Comparison of ENCODE assay signal across 13 cellular contexts in genomic region chr3:43246956-43247355, GRCh38. TPM values are rescaled to one million over a fixed set of nuclear protein-coding genes. Genes with fewer than 3 reads are reported as not detected.
DNase-seq lines count a peak whose midpoint lies in the region; ATAC-seq and TF ChIP-seq lines count a peak whose summit lies in the region.
"Had no signal": no experiment of that assay in that cellular context is flagged by ENCODE, and none has a peak within 500 bp of the region (broad histone marks: within the 10 kb centered on the region; RNA-seq: fewer than 3 reads in every experiment).

No MANE protein-coding gene starts in this region.

- no peaks in the 10 kb centered on the region for H3K27me3 ChIP-seq in right lobe of liver
- H3K27me3 ChIP-seq in transverse colon = no peaks in the 10 kb centered on the region
- H3K27me3 ChIP-seq in H7 (ENCODE audit: control insufficient read depth, insufficient read depth, low read length) = no peaks in the 10 kb centered on the region
- H3K27me3 ChIP-seq: colonic mucosa had no signal

- H3K27ac ChIP-seq in right lobe of liver (no peak overlapping the region), transverse colon (peak overlapping the region in 2 of 4 donors; percentile 26 to 40)

- peaks cover 50% of the 10 kb centered on the region for H3K4me1 Mint-ChIP-seq in activated naive CD8-positive, alpha-beta T cell treated with anti-CD3 and anti-CD28 coated beads, Interleukin-2, amount 50 U/mL, for 24 hours

- H3K4me1 ChIP-seq in right lobe of liver = no peaks in the 10 kb centered on the region
- H3K4me1 ChIP-seq in transverse colon = peaks cover 0 to 12% (median 0%) of the 10 kb centered on the region in 4 donors
- H3K4me1 ChIP-seq: colonic mucosa had no signal

- intact Hi-C loops in Right ventricle myocardium superior (cut with DNase I) = no loop called here
- intact Hi-C loops in Right ventricle myocardium inferior (cut with DNase I) = loop anchor here (1.0 to 10.0 kb wide), 2 partner anchors 40 to 82 kb away; no protein-coding TSS in a partner anchor
- intact Hi-C loops in right lobe of liver (cut with DNase I) = no loop called here
- intact Hi-C loops in transverse colon (cut with DNase I; ENCODE audit: low total_unique reads) = no loop called here

- no peak overlapping the region for H3K4me3 Mint-ChIP-seq in activated naive CD8-positive, alpha-beta T cell treated with anti-CD3 and anti-CD28 coated beads, Interleukin-2, amount 50 U/mL, for 24 hours
- H3K4me3 Mint-ChIP-seq: activated CD4-positive, alpha-beta memory T cell treated with anti-CD3 and anti-CD28 coated beads, Interleukin-2, amount 10 ng/mL, durations not matched to agents 7 days and 5 days had no signal

- in situ Hi-C loops in transverse colon (cut with MboI; ENCODE audit: low pct_ligation_motif_present in 1 of 4, low pct_unique_long_range_greater_than_20kb in 1 of 4, low sequenced_read_pairs in 3 of 4) = no loop called here

- H3K36me3 ChIP-seq in right lobe of liver (no peaks in the 10 kb centered on the region), transverse colon (no peaks in the 10 kb centered on the region), H7 (replicated peaks; ENCODE audit: control insufficient read depth, insufficient read depth, low read length) (no peaks in the 10 kb centered on the region)
- H3K36me3 ChIP-seq: colonic mucosa had no signal

- H3K36me3 Mint-ChIP-seq in activated naive CD8-positive, alpha-beta T cell treated with anti-CD3 and anti-CD28 coated beads, Interleukin-2, amount 50 U/mL, for 24 hours (ENCODE audit: low read depth) = no peaks in the 10 kb centered on the region

- H3K27ac Mint-ChIP-seq in activated naive CD8-positive, alpha-beta T cell treated with anti-CD3 and anti-CD28 coated beads, Interleukin-2, amount 50 U/mL, for 24 hours = peak overlapping the region; percentile 11
- H3K27ac Mint-ChIP-seq: activated CD4-positive, alpha-beta memory T cell treated with anti-CD3 and anti-CD28 coated beads, Interleukin-2, amount 10 ng/mL, durations not matched to agents 7 days and 5 days had no signal

- peaks cover 3% of the 10 kb centered on the region for H3K27me3 Mint-ChIP-seq in activated naive CD8-positive, alpha-beta T cell treated with anti-CD3 and anti-CD28 coated beads, Interleukin-2, amount 50 U/mL, for 24 hours

- no peak for TF ChIP-seq CTCF in right lobe of liver (IDR thresholded peaks at IDR 0.05)
- TF ChIP-seq CTCF in transverse colon (IDR thresholded peaks at IDR 0.05) = no peak

- H3K4me3 ChIP-seq in right lobe of liver (no peak overlapping the region), transverse colon (no peak overlapping the region), H7 (ENCODE audit: insufficient read depth, low read depth, low read length) (no peak overlapping the region)
- H3K4me3 ChIP-seq: colonic mucosa had no signal

- TF ChIP-seq POLR2A in right lobe of liver (IDR thresholded peaks at IDR 0.05) (no peak), transverse colon (IDR thresholded peaks at IDR 0.05) (no peak)

- 40% methylated on average over 2 of the region's 2 CpGs for WGBS in right lobe of liver (ENCODE audit: insufficient coverage, low coverage, low lambda C conversion rate, missing lambda C conversion rate)
- 48 to 57% methylated on average over 2 of the region's 2 CpGs for whole genome bisulfite sequencing in transverse colon (ENCODE audit: low coverage in 1 of 2), 2 donors

- ATAC-seq in Right ventricle myocardium superior (ENCODE audit: poor library complexity) = peak; percentile 34
- ATAC-seq in Right ventricle myocardium inferior = no peak
- no peak for ATAC-seq in activated naive CD8-positive, alpha-beta T cell treated with anti-CD3 and anti-CD28 coated beads, Interleukin-2, amount 50 U/mL, for 24 hours
- ATAC-seq in right lobe of liver = peak; percentile 59 to 85 (median 72)
- no peak for ATAC-seq in HG02970 (IDR thresholded peaks at IDR 0.05; ENCODE audit: low FRiP score, unreplicated experiment)

- H3K9me3 ChIP-seq in right lobe of liver (no peaks in the 10 kb centered on the region), transverse colon (no peaks in the 10 kb centered on the region)
- H3K9me3 ChIP-seq: colonic mucosa had no signal

- no peak for TF ChIP-seq EP300 in transverse colon (IDR thresholded peaks at IDR 0.05; ENCODE audit: low read depth)

- no peaks in the 10 kb centered on the region for H3K9me3 Mint-ChIP-seq in activated naive CD8-positive, alpha-beta T cell treated with anti-CD3 and anti-CD28 coated beads, Interleukin-2, amount 50 U/mL, for 24 hours

- DNase-seq in Right ventricle myocardium superior = no peak
- no peak for DNase-seq in Right ventricle myocardium inferior (ENCODE audit: missing footprints)
- DNase-seq in activated naive CD8-positive, alpha-beta T cell treated with anti-CD3 and anti-CD28 coated beads, Interleukin-2, amount 50 U/mL, for 24 hours = no peak
- no peak for DNase-seq in right lobe of liver
- DNase-seq in transverse colon = peak; percentile 10
- DNase-seq in putamen (ENCODE audit: low spot score) = no peak
- no peak for DNase-seq in H7
- DNase-seq: activated CD4-positive, alpha-beta memory T cell treated with anti-CD3 and anti-CD28 coated beads, Interleukin-2, amount 10 ng/mL, durations not matched to agents 7 days and 5 days; colonic mucosa; DND-41; NCI-H1105 treated with DMSO at 0.1 percent for 48 hours; NCI-H345 had no signal

RNA-seq across cellular contexts. Expression of gene SNRK, which starts 39.4 kb away (rescaled TPM):
- 18.7 TPM for total RNA-seq in Right ventricle myocardium superior
- total RNA-seq in Right ventricle myocardium inferior = 18.9 TPM
- 10 to 100 TPM; 14.0 to 26.2 (median 15.3) TPM for total RNA-seq in right lobe of liver
- total RNA-seq in transverse colon = 10 to 100 TPM; 29.9 to 43.3 (median 31.7) TPM
- 9.7 and 15.9 TPM in 2 replicates for total RNA-seq in H7 (2014; rRNA removed; shearing (Covaris generic))

Comparison
In these comparisons a context has a peak if more than half of its experiments do, and no peak if none do; other contexts are left out.
1. ATAC-seq: peak in Right ventricle myocardium superior (single experiment) and right lobe of liver (4 of 4); none in Right ventricle myocardium inferior (single experiment), activated naive CD8-positive, alpha-beta T cell treated with anti-CD3 and anti-CD28 coated beads, Interleukin-2, amount 50 U/mL, for 24 hours (single experiment) and HG02970 (single experiment).